Comparison of ENCODE assay signal across 10 cellular contexts in the genomic region with DNA sequence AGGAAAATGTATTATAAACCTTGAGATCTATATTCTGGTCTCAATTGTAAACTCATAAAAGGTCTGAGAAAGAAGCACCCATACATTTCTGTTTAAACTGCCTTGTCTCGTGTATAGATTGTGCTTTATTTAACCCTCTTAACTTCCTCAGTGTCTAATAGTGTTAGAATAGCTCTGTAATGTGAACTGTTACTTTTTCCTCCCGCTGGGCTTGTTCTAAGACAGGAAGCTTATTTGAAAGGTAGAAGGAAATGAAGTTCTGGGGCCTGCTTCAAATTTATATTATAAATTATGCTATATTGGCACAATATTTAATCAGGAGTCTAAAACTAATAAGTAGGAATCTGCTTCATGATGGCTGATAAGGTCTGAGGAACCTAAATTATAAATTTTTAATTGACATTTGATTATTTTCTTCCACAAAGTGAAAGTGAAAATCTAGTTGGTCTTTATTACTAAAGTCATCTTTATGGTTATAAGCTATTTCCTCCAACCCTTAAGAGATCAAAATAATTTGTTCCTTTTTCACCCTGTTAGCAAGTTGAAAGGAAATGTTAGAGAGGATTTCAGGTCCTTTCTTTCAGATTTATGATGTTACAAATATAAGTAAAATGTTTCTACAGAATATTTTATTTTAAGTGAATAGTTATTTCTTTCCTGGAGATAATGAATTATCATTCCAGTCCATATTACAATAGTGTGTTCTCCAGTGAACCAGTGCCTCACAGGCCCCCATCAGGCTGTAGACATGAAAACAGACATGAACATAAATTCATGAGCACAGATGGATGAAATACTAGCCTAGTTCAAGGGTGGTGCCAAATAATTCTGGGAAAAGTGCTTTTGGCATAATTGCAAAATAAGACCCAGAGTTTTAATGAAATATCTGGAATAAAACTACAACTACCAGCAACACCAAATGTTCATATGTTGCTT. TPM values are rescaled to one million over a fixed set of nuclear protein-coding genes. Genes with fewer than 3 reads are reported as not detected.
A peak's percentile ranks its signal among the peaks of the same experiment; 100 is the strongest.
DNase-seq lines count a peak whose midpoint lies in the region; ATAC-seq and TF ChIP-seq lines count a peak whose summit lies in the region.
"Had no signal": no experiment of that assay in that cellular context is flagged by ENCODE, and none has a peak within 500 bp of the region (broad histone marks: within the 10 kb centered on the region; RNA-seq: fewer than 3 reads in every experiment).

No MANE protein-coding gene starts in this region.

- CTCF ChIA-PET in SK-N-SH (lab: Yijun Ruan, JAX), result interaction anchor here (0.7 to 1.9 kb wide), 8 partner anchors 9 to 246 kb away, joined by 3 to 4 read pairs (median 3); no protein-coding TSS in a partner anchor

- H3K14ac ChIP-seq in H9 (ENCODE audit: insufficient read depth, low read length), result no peak overlapping the region

- peak overlapping the region in 1 of 2 experiments; percentile 39; a peak in 1 of 4 replicates for H3K27ac ChIP-seq in SK-N-SH (ENCODE audit: low read depth in 2 of 2, low read length in 1 of 2)
- H3K27ac ChIP-seq in H9 (ENCODE audit: insufficient read length, low read depth, low read length), result no peak overlapping the region
- H3K27ac ChIP-seq: SJCRH30 had no signal

- no peak overlapping the region for H2BK5ac ChIP-seq in H9 (ENCODE audit: insufficient read length, low read length)

- H2AFZ ChIP-seq in SK-N-SH (ENCODE audit: low read depth), result no peak overlapping the region
- H2AFZ ChIP-seq in H9 (ENCODE audit: low read length), result no peak overlapping the region

- POLR2A ChIA-PET in SK-N-SH (lab: Yijun Ruan, JAX), result no interaction called here

- no peak overlapping the region for H3K23ac ChIP-seq in H9 (ENCODE audit: insufficient read length, low read depth, low read length)

- no peaks in the 10 kb centered on the region for H3K36me3 ChIP-seq in SK-N-SH (replicated peaks in 1 of 2; ENCODE audit: control insufficient read depth in 1 of 2, insufficient read depth in 2 of 2, low read length in 1 of 2)
- H3K36me3 ChIP-seq: SJCRH30 had no signal

- H3K4me2 ChIP-seq in SK-N-SH (no peak overlapping the region), H9 (ENCODE audit: insufficient read depth, insufficient read length, low read length) (no peak overlapping the region)

- no peaks in the 10 kb centered on the region for H3F3A ChIP-seq in SK-N-SH (replicated peaks; ENCODE audit: insufficient read depth)

- peak; percentile 58 for ATAC-seq in GM21529 (IDR thresholded peaks at IDR 0.05; ENCODE audit: unreplicated experiment)
- ATAC-seq in memory B cell (ENCODE audit: low read depth), result peak; percentile 51

- no peak overlapping the region for H3K18ac ChIP-seq in H9 (ENCODE audit: insufficient read length, low read depth, low read length)

- H3K4me3 ChIP-seq in SK-N-SH (ENCODE audit: low read depth in 2 of 2, low read length in 1 of 2), result no peak overlapping the region
- H3K4me3 ChIP-seq: SJCRH30 had no signal

- no peak overlapping the region for H3K56ac ChIP-seq in H9 (ENCODE audit: insufficient read length, low read depth, low read length)

- H3K9me2 ChIP-seq in SK-N-SH, result no peaks in the 10 kb centered on the region

- H3K79me2 ChIP-seq in SK-N-SH (ENCODE audit: insufficient read depth) (no peaks in the 10 kb centered on the region), H9 (ENCODE audit: insufficient read depth, low read length) (no peaks in the 10 kb centered on the region)

- H3K4me3 Mint-ChIP-seq in memory B cell, result peak overlapping the region; percentile 29
- H3K4me3 Mint-ChIP-seq in H9, result no peak overlapping the region

- no peak for TF ChIP-seq RAD21 in SK-N-SH (IDR thresholded peaks at IDR 0.05; ENCODE audit: low read length)

- peak; percentile 87 for DNase-seq in DMS 273 (lab: John Stamatoyannopoulos, UW; ENCODE audit: unreplicated experiment)
- DNase-seq in SK-N-SH, result peak; percentile 25
- no peak for DNase-seq in memory B cell (ENCODE audit: low spot score in 2 of 2)
- no peak for DNase-seq in GDM1 (lab: John Stamatoyannopoulos, UW)
- DNase-seq in iPS-NIHi7 (ENCODE audit: extremely low spot score), result no peak
- DNase-seq in H9, result no peak
- DNase-seq in NCI-H2227 treated with DMSO at 0.1 percent for 48 hours (lab: John Stamatoyannopoulos, UW), result no peak
- DNase-seq: KBM-7 had no signal

- no peaks in the 10 kb centered on the region for H3K27me3 Mint-ChIP-seq in memory B cell
- H3K27me3 Mint-ChIP-seq in H9 (ENCODE audit: low read depth), result no peaks in the 10 kb centered on the region

- H3K4ac ChIP-seq in H9 (ENCODE audit: low read depth, low read length), result no peak overlapping the region

- H3K79me1 ChIP-seq in H9 (ENCODE audit: insufficient read depth, low read depth, low read length, poor library complexity, severe bottlenecking), result no peaks in the 10 kb centered on the region

- H3K9me3 ChIP-seq in SK-N-SH (no peaks in the 10 kb centered on the region), H9 (ENCODE audit: control insufficient read depth, low read depth, low read length) (no peaks in the 10 kb centered on the region)
- H3K9me3 ChIP-seq: SJCRH30 had no signal

- no peak overlapping the region for H4K5ac ChIP-seq in H9 (ENCODE audit: insufficient read length, low read depth, low read length)

- H3K4me1 Mint-ChIP-seq in memory B cell (peaks cover 31% of the 10 kb centered on the region), H9 (peaks cover 15% of the 10 kb centered on the region in 2 experiments)

- H4K91ac ChIP-seq in H9 (ENCODE audit: insufficient read length, low read depth, low read length), result no peak overlapping the region

- no peaks in the 10 kb centered on the region for H3K9me3 Mint-ChIP-seq in memory B cell
- H3K9me3 Mint-ChIP-seq in H9, result no peaks in the 10 kb centered on the region

- H3K9ac ChIP-seq in SK-N-SH (no peak overlapping the region), H9 (ENCODE audit: extremely low read depth, insufficient read length, low read length) (no peak overlapping the region)

- no peak overlapping the region for H2AK5ac ChIP-seq in H9 (ENCODE audit: insufficient read length, low read length)

- H3K36me3 Mint-ChIP-seq in memory B cell (peaks cover 9% of the 10 kb centered on the region), H9 (ENCODE audit: insufficient read depth in 1 of 3, low read depth in 3 of 3) (no peaks in the 10 kb centered on the region)

- H3K4me1 ChIP-seq in SK-N-SH (ENCODE audit: control insufficient read depth in 1 of 2, insufficient read depth in 2 of 2, low read depth in 1 of 2, low read length in 1 of 2), result peaks cover 8 to 9% of the 10 kb centered on the region in 2 experiments; a peak in 3 of 4 replicates
- H3K4me1 ChIP-seq in H9 (ENCODE audit: insufficient read depth, low read length), result peaks cover 6% of the 10 kb centered on the region; the same call in 1 of the 2 replicates
- H3K4me1 ChIP-seq: SJCRH30 had no signal

- H3K27ac Mint-ChIP-seq in memory B cell (peak overlapping the region; percentile 89), H9 (no peak overlapping the region)

- WGBS in SK-N-SH (ENCODE audit: low lambda C conversion rate), result 95% methylated on average over 2 of the region's 2 CpGs
- WGBS in H9 (ENCODE audit: extremely low coverage, insufficient read length, low lambda C conversion rate), result no CpG with 5 or more reads among the region's 2 CpGs

- no peaks in the 10 kb centered on the region for H3K23me2 ChIP-seq in H9 (ENCODE audit: insufficient read length, low read depth, low read length, poor library complexity, severe bottlenecking)

- no peak overlapping the region for H4K8ac ChIP-seq in H9 (replicated peaks; ENCODE audit: insufficient read length, low read depth, low read length)

- H2BK12ac ChIP-seq in H9 (ENCODE audit: insufficient read length, low read depth, low read length), result no peak overlapping the region

- no peak overlapping the region for H2BK20ac ChIP-seq in H9 (ENCODE audit: low read depth, low read length, poor library complexity, severe bottlenecking)

- H4K20me1 ChIP-seq in SK-N-SH (ENCODE audit: insufficient read depth) (no peaks in the 10 kb centered on the region), H9 (ENCODE audit: control insufficient read depth, insufficient read depth, insufficient read length) (no peaks in the 10 kb centered on the region)

- H3K27me3 ChIP-seq in SK-N-SH (ENCODE audit: insufficient read depth) (no peaks in the 10 kb centered on the region), H9 (ENCODE audit: insufficient read depth, low read length) (no peaks in the 10 kb centered on the region)
- H3K27me3 ChIP-seq: SJCRH30 had no signal

- no peak overlapping the region for H2BK120ac ChIP-seq in H9 (ENCODE audit: low read depth, low read length, poor library complexity, severe bottlenecking)

- no peak for TF ChIP-seq EP300 in SK-N-SH (IDR thresholded peaks at IDR 0.05; ENCODE audit: borderline replicate concordance in 1 of 2, low read depth in 1 of 2, low read length in 1 of 2)

- H2BK15ac ChIP-seq in H9 (ENCODE audit: low read depth, low read length), result no peak overlapping the region

- TF ChIP-seq CTCF in SK-N-SH (IDR thresholded peaks at IDR 0.05) (no peak), H9 (conservative IDR thresholded peaks at IDR 0.05) (no peak)

- H3T11ph ChIP-seq in H9 (ENCODE audit: low read length), result no peak overlapping the region

TF ChIP-seq in SK-N-SH, 30 proteins besides CTCF, POLR2A, EP300 and RAD21:
- TF ChIP-seq POLR2AphosphoS5 (IDR thresholded peaks at IDR 0.05; ENCODE audit: low read depth, low read length), result no peak
- no peak for TF ChIP-seq TEAD4 (IDR thresholded peaks at IDR 0.05; ENCODE audit: borderline replicate concordance, insufficient read depth)

RNA-seq across cellular contexts. Expression of a gene that starts 7.9 kb away (rescaled TPM):
- polyA plus RNA-seq in SK-N-SH (2012; rRNA removed), result 15.1 and 15.9 TPM in 2 replicates
- 15.1 and 17.9 TPM in 2 replicates for polyA plus RNA-seq in SK-N-SH (2012; cell fraction: cytosol; rRNA removed)
- polyA plus RNA-seq in SK-N-SH (2012; cell fraction: nucleus; rRNA removed), result 6.9 and 11.8 TPM in 2 replicates
- 2.9 and 4.0 TPM in 2 replicates for total RNA-seq in H9 (2021)

Comparison
In these comparisons a context has a peak if more than half of its experiments do, and no peak if none do; other contexts are left out.
1. DNase-seq: peak in DMS 273 (single experiment) and SK-N-SH (single experiment); none in memory B cell (0 of 2), GDM1 (single experiment), iPS-NIHi7 (single experiment), H9 (single experiment) and NCI-H2227 treated with DMSO at 0.1 percent for 48 hours (single experiment).